In the genomic region with DNA sequence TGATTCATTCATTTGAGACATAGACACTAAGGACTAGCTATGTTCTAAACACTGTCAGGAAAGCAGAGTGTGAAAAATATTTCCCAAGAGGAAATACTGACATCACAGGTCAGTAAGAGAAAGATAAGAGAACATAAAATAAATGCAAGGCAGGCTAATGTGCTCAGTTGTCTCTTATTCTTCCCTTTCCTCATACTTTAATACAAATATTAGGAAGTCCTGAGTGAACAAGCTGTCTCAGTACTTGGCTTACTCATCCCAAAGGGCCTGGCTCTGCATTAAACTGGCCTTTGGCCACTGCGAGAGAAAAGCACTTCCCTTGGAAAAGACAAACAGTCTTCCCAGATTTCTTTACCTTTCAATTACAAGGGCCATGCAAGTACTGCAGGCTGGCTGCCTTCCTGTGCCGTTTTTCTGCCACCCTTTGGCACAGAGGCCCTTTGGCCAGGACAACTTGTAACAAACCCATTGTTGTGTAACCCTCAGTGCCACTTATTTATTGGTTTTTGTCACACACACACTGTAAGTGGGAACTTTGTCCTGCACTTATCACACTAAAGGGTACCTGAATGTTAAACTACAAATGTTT, we compare ENCODE assay signal across 10 cellular contexts. TPM values are rescaled to one million over a fixed set of nuclear protein-coding genes. Genes with fewer than 3 reads are reported as not detected.
DNase-seq lines count a peak whose midpoint lies in the region; ATAC-seq and TF ChIP-seq lines count a peak whose summit lies in the region.
"Had no signal": no experiment of that assay in that cellular context is flagged by ENCODE, and none has a peak within 500 bp of the region (broad histone marks: within the 10 kb centered on the region; RNA-seq: fewer than 3 reads in every experiment).

No MANE protein-coding gene starts in this region.

- DNase-seq in DMS53 treated with DMSO at 0.1 percent for 48 hours (lab: John Stamatoyannopoulos, UW; ENCODE audit: unreplicated experiment) (peak; percentile 21), adrenal gland (peak in 6 of 7 donors; percentile 32 to 63 (median 40)), globus pallidus (ENCODE audit: low spot score) (peak; percentile 54), prostate gland (ENCODE audit: low spot score) (peak; percentile 87), NCI-H748 treated with DMSO at 0.1 percent for 48 hours (lab: John Stamatoyannopoulos, UW) (no peak), NCI-H748 (lab: John Stamatoyannopoulos, UW; ENCODE audit: unreplicated experiment) (no peak), cerebellar nuclear complex (lab: John Stamatoyannopoulos, UW) (no peak)
- DNase-seq: activated naive CD4-positive, alpha-beta T cell treated with anti-CD3 and anti-CD28 coated beads for 36 hours; NCI-H1694 had no signal

- WGBS in adrenal gland, 4 donors = 7 to 20% (median 13%) methylated on average over 2 of the region's 2 CpGs
- WGBS in prostate gland = 9% methylated on average over 2 of the region's 2 CpGs

- intact Hi-C loops in adrenal gland (cut with DNase I) (no loop called here), prostate gland (cut with DNase I) (no loop called here)

- H3K27me3 ChIP-seq in adrenal gland = no peaks in the 10 kb centered on the region
- H3K27me3 ChIP-seq in prostate gland (replicated peaks; ENCODE audit: insufficient read depth) = no peaks in the 10 kb centered on the region

- H3K4me3 ChIP-seq in adrenal gland (no peak overlapping the region), prostate gland (no peak overlapping the region)

- H3K4me1 ChIP-seq in adrenal gland (replicated peaks in 1 of 2) (peaks cover 15 to 16% of the 10 kb centered on the region in 2 donors), prostate gland (replicated peaks) (peaks cover 25% of the 10 kb centered on the region)

- TF ChIP-seq POLR2A in adrenal gland (IDR thresholded peaks at IDR 0.05) = no peak
- TF ChIP-seq POLR2A in prostate gland (IDR thresholded peaks at IDR 0.05) = no peak

- TF ChIP-seq CTCF in adrenal gland (IDR thresholded peaks at IDR 0.05) (no peak), prostate gland (IDR thresholded peaks at IDR 0.05) (no peak)

- H3K9me3 ChIP-seq in adrenal gland (replicated peaks in 1 of 3) (no peaks in the 10 kb centered on the region), prostate gland (no peaks in the 10 kb centered on the region)

- no peak for ATAC-seq in HG03139 (IDR thresholded peaks at IDR 0.05; ENCODE audit: unreplicated experiment)

- H3K36me3 ChIP-seq in adrenal gland (replicated peaks in 1 of 2) (no peaks in the 10 kb centered on the region), prostate gland (no peaks in the 10 kb centered on the region)

- peak overlapping the region in 2 of 5 donors; percentile 38 to 72 for H3K27ac ChIP-seq in adrenal gland
- H3K27ac ChIP-seq in prostate gland = peak overlapping the region; percentile 17 to 63

RNA-seq across cellular contexts. Expression of a gene that starts 31.7 kb away (rescaled TPM):
- 10 to 100 TPM in 4 of 8 donors, 1 to 10 TPM in 4; 3.9 to 25.3 (median 13.9) TPM for total RNA-seq in adrenal gland
- polyA plus RNA-seq in adrenal gland = 10 to 100 TPM; 13.6 to 18.9 (median 18.6) TPM
- total RNA-seq in prostate gland = 10 to 100 TPM; 20.6 to 36.8 TPM

RNA-seq across cellular contexts. Expression of a gene that starts 48.5 kb away (rescaled TPM):
- 100 to 1,000 TPM in 2 of 8 donors, 10 to 100 TPM in 6; 26.2 to 123 (median 59.8) TPM for total RNA-seq in adrenal gland
- polyA plus RNA-seq in adrenal gland = 100 to 1,000 TPM in 2 of 3 donors, 10 to 100 TPM in 1; 71.2 to 160 (median 123) TPM
- 100 to 1,000 TPM; 140 to 180 TPM for total RNA-seq in prostate gland

Comparison
In these comparisons a context has a peak if more than half of its experiments do, and no peak if none do; other contexts are left out.
1. DNase-seq: peak in DMS53 treated with DMSO at 0.1 percent for 48 hours (single experiment), adrenal gland (6 of 7), globus pallidus (single experiment) and prostate gland (single experiment); none in NCI-H748 treated with DMSO at 0.1 percent for 48 hours (single experiment), NCI-H748 (single experiment) and cerebellar nuclear complex (0 of 2).